ENCODE assay signal across 13 cellular contexts in genomic region chr5:126103872-126104271, GRCh38.
A peak's percentile ranks its signal among the peaks of the same experiment; 100 is the strongest.
DNase-seq lines count a peak whose midpoint lies in the region; ATAC-seq, FAIRE-seq and TF ChIP-seq lines count a peak whose summit lies in the region.
"Had no signal": no experiment of that assay in that cellular context is flagged by ENCODE, and none has a peak within 500 bp of the region (broad histone marks: within the 10 kb centered on the region; RNA-seq: fewer than 3 reads in every experiment).

No MANE protein-coding gene starts in this region.

- H3K27ac ChIP-seq in MM.1S (ENCODE audit: low read length) (peak overlapping the region; percentile 53; the same call in 1 of the 2 replicates), GM12878 (ENCODE audit: control insufficient read depth, insufficient read depth) (no peak overlapping the region), neural progenitor cell (no peak overlapping the region)
- H3K27ac ChIP-seq: A549 had no signal

- no peaks in the 10 kb centered on the region for H3K36me3 ChIP-seq in MM.1S (replicated peaks; ENCODE audit: insufficient read depth, low read length)
- no peaks in the 10 kb centered on the region for H3K36me3 ChIP-seq in GM12878 (ENCODE audit: control insufficient read depth in 2 of 2, insufficient read depth in 2 of 2, low read length in 1 of 2)
- H3K36me3 ChIP-seq in neural progenitor cell, result no peaks in the 10 kb centered on the region

- no peaks in the 10 kb centered on the region for H3K79me2 ChIP-seq in MM.1S (ENCODE audit: low read length)
- H3K79me2 ChIP-seq in GM12878 (ENCODE audit: control insufficient read depth, insufficient read depth, low read length), result no peaks in the 10 kb centered on the region
- H3K79me2 ChIP-seq in neural progenitor cell (ENCODE audit: low read depth), result no peaks in the 10 kb centered on the region

- H2AFZ ChIP-seq in MM.1S (ENCODE audit: low read length) (no peak overlapping the region), GM12878 (ENCODE audit: control insufficient read depth, low read depth, low read length) (no peak overlapping the region), neural progenitor cell (replicated peaks) (no peak overlapping the region)

- in situ Hi-C loops in GM12878 (cut with MboI), result no loop called here

- H3K27ac Mint-ChIP-seq in neural progenitor cell, result no peak overlapping the region
- H3K27ac Mint-ChIP-seq: CD14-positive monocyte; CD8-positive, alpha-beta T cell had no signal

- SMC1A ChIA-PET in GM12878 (lab: Charles Lee; ENCODE audit: uncharacterized antibody, unreplicated experiment), result no interaction called here

- no peak for TF ChIP-seq RAD21 in GM12878 (IDR thresholded peaks at IDR 0.05; ENCODE audit: insufficient read depth, low read depth, low read length)

- no peaks in the 10 kb centered on the region for H3F3A ChIP-seq in MM.1S (ENCODE audit: insufficient read depth, low read length)
- no peaks in the 10 kb centered on the region for H3F3A ChIP-seq in neural progenitor cell (ENCODE audit: low read depth)

- peak; percentile 13 for FAIRE-seq in GM12878 (lab: Jason Lieb, UNC)
- FAIRE-seq: A549, GM12891 had no signal

- no peaks in the 10 kb centered on the region for H3K27me3 ChIP-seq in MM.1S (replicated peaks; ENCODE audit: insufficient read depth, low read length)
- H3K27me3 ChIP-seq in GM12878 (replicated peaks in 1 of 2; ENCODE audit: control insufficient read depth in 2 of 2, insufficient read depth in 2 of 2, low read length in 1 of 2), result no peaks in the 10 kb centered on the region; a peak in 1 of 4 replicates
- no peaks in the 10 kb centered on the region for H3K27me3 ChIP-seq in neural progenitor cell

- no peak overlapping the region for H3K4me3 Mint-ChIP-seq in neural progenitor cell
- H3K4me3 Mint-ChIP-seq: CD14-positive monocyte; CD8-positive, alpha-beta T cell had no signal

- intact Hi-C loops in GM12878 (cut with micrococcal nuclease; ENCODE audit: unreplicated experiment), result no loop called here

- BruUV-seq in GM12878 (replicated peaks; lab: Mats Ljungman, UMichigan), result no TSS peak

- H3K4me3 ChIP-seq in MM.1S (ENCODE audit: low read length), result no peak overlapping the region
- H3K4me3 ChIP-seq in GM12878, result no peak overlapping the region
- H3K4me3 ChIP-seq in neural progenitor cell, result no peak overlapping the region
- H3K4me3 ChIP-seq: A549 had no signal

- CTCF ChIA-PET in GM12878 (lab: Yijun Ruan, JAX), result no interaction called here

- DNase-seq in MM.1S, result peak; percentile 57
- DNase-seq in GM12878 (ENCODE audit: low read depth, low spot score), result no peak
- no peak for DNase-seq in neural progenitor cell (ENCODE audit: low spot score)
- DNase-seq: CD8-positive, alpha-beta T cell; COR-L47; DMS79 had no signal

- ATAC-seq in GM21786 (IDR thresholded peaks at IDR 0.05; ENCODE audit: unreplicated experiment) (peak; percentile 49), GM12878 (peak; percentile 36), GM18520 (IDR thresholded peaks at IDR 0.05; ENCODE audit: unreplicated experiment) (no peak), GM21825 (IDR thresholded peaks at IDR 0.05; ENCODE audit: unreplicated experiment) (no peak)
- ATAC-seq: A549; CD8-positive, alpha-beta T cell; HCT116 had no signal

- POLR2A ChIA-PET in GM12878 (lab: Charles Lee), result no interaction called here

- H3K27me3 Mint-ChIP-seq in neural progenitor cell (ENCODE audit: insufficient read depth, low read depth), result no peaks in the 10 kb centered on the region

- H3K9ac ChIP-seq in MM.1S (ENCODE audit: low read length) (no peak overlapping the region), GM12878 (ENCODE audit: control insufficient read depth, insufficient read depth, low read length) (no peak overlapping the region), neural progenitor cell (no peak overlapping the region)

- H3K9me2 ChIP-seq in MM.1S (replicated peaks; ENCODE audit: insufficient read depth, low read length), result no peaks in the 10 kb centered on the region

- H4K20me1 ChIP-seq in MM.1S (ENCODE audit: insufficient read depth, low read length) (no peaks in the 10 kb centered on the region), GM12878 (ENCODE audit: control insufficient read depth, insufficient read depth) (no peaks in the 10 kb centered on the region), neural progenitor cell (ENCODE audit: low read depth) (no peaks in the 10 kb centered on the region)

- peaks cover 2% of the 10 kb centered on the region for H3K9me3 Mint-ChIP-seq in neural progenitor cell

- no peaks in the 10 kb centered on the region for H3K9me3 ChIP-seq in MM.1S (replicated peaks; ENCODE audit: insufficient read depth, low read length)
- H3K9me3 ChIP-seq in GM12878 (replicated peaks; ENCODE audit: control insufficient read depth, insufficient read depth, low read length), result no peaks in the 10 kb centered on the region
- H3K9me3 ChIP-seq in neural progenitor cell (ENCODE audit: low read depth), result no peaks in the 10 kb centered on the region
- H3K9me3 ChIP-seq: A549 had no signal

- peaks cover 19% of the 10 kb centered on the region for H3K4me1 ChIP-seq in MM.1S (ENCODE audit: low read length)
- H3K4me1 ChIP-seq in GM12878 (ENCODE audit: control insufficient read depth, insufficient read depth, low read length), result no peaks in the 10 kb centered on the region
- peaks cover 6% of the 10 kb centered on the region for H3K4me1 ChIP-seq in neural progenitor cell
- H3K4me1 ChIP-seq: A549 had no signal

- TF ChIP-seq POLR2A in GM12878 (IDR thresholded peaks at IDR 0.05; ENCODE audit: low read depth, low read length), result no peak

- H3K4me2 ChIP-seq in MM.1S (ENCODE audit: low read depth, low read length) (peak overlapping the region; percentile 11; the same call in 1 of the 2 replicates), GM12878 (ENCODE audit: control insufficient read depth, insufficient read depth) (no peak overlapping the region), neural progenitor cell (no peak overlapping the region)
- H3K4me2 ChIP-seq: A549 had no signal

- no peaks in the 10 kb centered on the region for H3K36me3 Mint-ChIP-seq in neural progenitor cell
- H3K36me3 Mint-ChIP-seq: CD14-positive monocyte; CD8-positive, alpha-beta T cell had no signal

- H3K4me1 Mint-ChIP-seq in neural progenitor cell, result peaks cover 3% of the 10 kb centered on the region
- H3K4me1 Mint-ChIP-seq: CD14-positive monocyte had no signal

- no peak for TF ChIP-seq CTCF in MM.1S (IDR thresholded peaks at IDR 0.05; ENCODE audit: low read length)
- no peak for TF ChIP-seq CTCF in GM12878 (IDR thresholded peaks at IDR 0.05 in 2 of 3, conservative IDR thresholded peaks at IDR 0.05 in 1 of 3; ENCODE audit: control insufficient read depth in 2 of 3, extremely low read depth in 1 of 3, insufficient read depth in 1 of 3, low read depth in 3 of 3, low read length in 3 of 3)
- TF ChIP-seq CTCF in neural progenitor cell (IDR thresholded peaks at IDR 0.05), result no peak

- WGBS in GM12878 (ENCODE audit: insufficient coverage, insufficient replicate concordance, low lambda C conversion rate, missing lambda C conversion rate), result 0% methylated on average over 1 of the region's 1 CpG

- no peak for TF ChIP-seq EP300 in GM12878 (IDR thresholded peaks at IDR 0.05; ENCODE audit: borderline replicate concordance in 1 of 2, control insufficient read depth in 1 of 2, low read depth in 2 of 2, low read length in 2 of 2)

- RAD21 ChIA-PET in GM12878 (lab: Charles Lee; ENCODE audit: unreplicated experiment), result no interaction called here

TF ChIP-seq in GM12878, 131 proteins besides CTCF, POLR2A, EP300 and RAD21:
- TF ChIP-seq CHD1 (IDR thresholded peaks at IDR 0.05; ENCODE audit: low read depth, low read length), result no peak
- no peak for TF ChIP-seq SMC3 (IDR thresholded peaks at IDR 0.05; ENCODE audit: borderline replicate concordance, low read length)
- TF ChIP-seq ZNF24 (IDR thresholded peaks at IDR 0.05), result no peak
- no peak for TF ChIP-seq PRDM15 (CRISPR knock-in tag; IDR thresholded peaks at IDR 0.05)

Comparison
In these comparisons a context has a peak if more than half of its experiments do, and no peak if none do; other contexts are left out.
1. ATAC-seq: peak in GM21786 (single experiment) and GM12878 (single experiment); none in GM18520 (single experiment) and GM21825 (single experiment).